ENCODE assay signal across 19 cellular contexts in genomic region chr17:41439375-41439774, GRCh38. TPM values are rescaled to one million over a fixed set of nuclear protein-coding genes. Genes with fewer than 3 reads are reported as not detected.
DNase-seq lines count a peak whose midpoint lies in the region; ATAC-seq, FAIRE-seq and TF ChIP-seq lines count a peak whose summit lies in the region.
"Had no signal": no experiment of that assay in that cellular context is flagged by ENCODE, and none has a peak within 500 bp of the region (broad histone marks: within the 10 kb centered on the region; RNA-seq: fewer than 3 reads in every experiment).

No MANE protein-coding gene starts in this region.

- H2BK15ac ChIP-seq in IMR-90 (ENCODE audit: low read depth, low read length): no peak overlapping the region

- no peak overlapping the region for H3K9ac ChIP-seq in IMR-90 (ENCODE audit: low read depth, low read length)
- H3K9ac ChIP-seq in K562 (ENCODE audit: insufficient read depth in 1 of 2, low read depth in 2 of 2, low read length in 2 of 2): no peak overlapping the region

- H3K23ac ChIP-seq in IMR-90 (ENCODE audit: low read depth, low read length): no peak overlapping the region

- BruUV-seq in IMR-90 (replicated peaks; lab: Mats Ljungman, UMichigan): no TSS peak
- no TSS peak for BruUV-seq in K562 (replicated peaks; lab: Mats Ljungman, UMichigan)

- H3K27ac ChIP-seq in IMR-90 (ENCODE audit: insufficient read depth, low read length) (no peak overlapping the region), K562 (ENCODE audit: extremely low read depth, low read depth, low read length) (no peak overlapping the region)
- H3K27ac ChIP-seq: HL-60 had no signal

- no peak overlapping the region for H2BK5ac ChIP-seq in IMR-90 (ENCODE audit: low read depth, low read length, poor library complexity, severe bottlenecking)

- no peak overlapping the region for H3K56ac ChIP-seq in IMR-90 (ENCODE audit: extremely low read depth, insufficient read depth, low read length)

- H3K4me2 ChIP-seq in IMR-90 (ENCODE audit: low read depth, low read length): no peak overlapping the region
- H3K4me2 ChIP-seq in K562 (ENCODE audit: insufficient read depth, low read length): no peak overlapping the region

- peak; percentile 22; the same call in 1 of the 2 replicates for ATAC-seq in IMR-90 (ENCODE audit: low read depth)
- ATAC-seq in K562: no peak
- no peak for ATAC-seq in GM19324 (IDR thresholded peaks at IDR 0.05; ENCODE audit: low FRiP score, unreplicated experiment)
- ATAC-seq: SK-N-SH treated with all-trans-retinoic acid at 6 μM for 48 hours had no signal

- no peak overlapping the region for H2AK5ac ChIP-seq in IMR-90 (ENCODE audit: low read depth, low read length)

- TF ChIP-seq POLR2A in IMR-90 (IDR thresholded peaks at IDR 0.05; ENCODE audit: low read depth, low read length): no peak
- TF ChIP-seq POLR2A in K562 (conservative IDR thresholded peaks at IDR 0.05): no peak

- no peak overlapping the region for H2AK9ac ChIP-seq in IMR-90 (replicated peaks; ENCODE audit: low read depth, low read length, poor library complexity)

- in situ Hi-C loops in IMR-90 (cut with MboI; ENCODE audit: low sequenced_read_pairs) (no loop called here), K562 (cut with MboI) (no loop called here)

- TF ChIP-seq CTCF in IMR-90 (conservative IDR thresholded peaks at IDR 0.05; ENCODE audit: low read depth, low read length): no peak
- TF ChIP-seq CTCF in K562 (IDR thresholded peaks at IDR 0.05 in 2 of 3, conservative IDR thresholded peaks at IDR 0.05 in 1 of 3; ENCODE audit: insufficient read depth in 2 of 3, low read depth in 1 of 3, low read length in 3 of 3): no peak

- TF ChIP-seq EP300 in K562 (IDR thresholded peaks at IDR 0.05; ENCODE audit: low read length): no peak

- intact Hi-C loops in IMR-90 (cut with micrococcal nuclease) (no loop called here), K562 (cut with micrococcal nuclease) (no loop called here)

- peaks cover 8% of the 10 kb centered on the region for H3K4me1 ChIP-seq in IMR-90 (ENCODE audit: control insufficient read depth, insufficient read depth, low read length)
- H3K4me1 ChIP-seq in K562 (replicated peaks in 1 of 2; ENCODE audit: control insufficient read depth in 2 of 2, insufficient read depth in 2 of 2, low read length in 2 of 2): no peaks in the 10 kb centered on the region
- H3K4me1 ChIP-seq: HAP-1 had no signal

- H4K5ac ChIP-seq in IMR-90 (ENCODE audit: low read depth, low read length): no peak overlapping the region

- H4K20me1 ChIP-seq in IMR-90 (ENCODE audit: insufficient read depth, low read length) (no peaks in the 10 kb centered on the region), K562 (replicated peaks; ENCODE audit: control insufficient read depth, insufficient read depth, low read length) (no peaks in the 10 kb centered on the region)

- H3K4ac ChIP-seq in IMR-90 (ENCODE audit: low read depth, low read length): no peak overlapping the region

- dilution Hi-C loops in IMR-90 (cut with HindIII; ENCODE audit: low sequenced_read_pairs, unreplicated experiment): no loop called here

- H3K9me1 ChIP-seq in IMR-90 (ENCODE audit: insufficient read depth, low read length) (peaks cover 5% of the 10 kb centered on the region), K562 (ENCODE audit: control insufficient read depth, insufficient read depth, low read length) (no peaks in the 10 kb centered on the region)

- H3K27me3 ChIP-seq in IMR-90 (ENCODE audit: control insufficient read depth, insufficient read depth, low read length): peaks cover 3% of the 10 kb centered on the region; the same call in 1 of the 2 replicates
- H3K27me3 ChIP-seq in K562 (ENCODE audit: control insufficient read depth in 2 of 2, insufficient read depth in 2 of 2, low read length in 2 of 2): peaks cover 4 to 40% of the 10 kb centered on the region in 2 experiments; a peak in 4 of 5 replicates

- no peak overlapping the region for H2AFZ ChIP-seq in IMR-90 (replicated peaks; ENCODE audit: low read length, poor library complexity)
- no peak overlapping the region for H2AFZ ChIP-seq in K562 (ENCODE audit: low read depth, low read length)

- TF ChIP-seq RAD21 in IMR-90 (IDR thresholded peaks at IDR 0.05; ENCODE audit: low read length) (no peak), K562 (CRISPR knock-in tag; conservative IDR thresholded peaks at IDR 0.05 in 1 of 2, IDR thresholded peaks at IDR 0.05 in 1 of 2) (no peak)

- no peak overlapping the region for H3K14ac ChIP-seq in IMR-90 (replicated peaks; ENCODE audit: low read depth, low read length)

- 51% methylated on average over 3 of the region's 5 CpGs; no CpG with 5 or more reads in 1 of the 2 experiments for WGBS in IMR-90 (ENCODE audit: extremely low coverage in 2 of 2, insufficient read length in 1 of 2), 2 experiments
- 0% methylated on average over 5 of the region's 5 CpGs for WGBS in K562 (ENCODE audit: insufficient coverage, low coverage, missing lambda C conversion rate)

- H3K4me3 ChIP-seq in IMR-90 (ENCODE audit: insufficient read depth, low read depth, low read length) (no peak overlapping the region), K562 (no peak overlapping the region)
- H3K4me3 ChIP-seq: HAP-1 had no signal

- no peak overlapping the region for H3K18ac ChIP-seq in IMR-90 (ENCODE audit: low read depth, low read length)

- no peak overlapping the region for H2BK120ac ChIP-seq in IMR-90 (ENCODE audit: low read depth, low read length)

- no peak overlapping the region for H2BK20ac ChIP-seq in IMR-90 (ENCODE audit: low read depth, low read length)

- no peaks in the 10 kb centered on the region; the same call in 2 of the 3 replicates for H3K79me2 ChIP-seq in K562 (ENCODE audit: control insufficient read depth, insufficient read depth, low read length)

- no peaks in the 10 kb centered on the region for H3K9me3 ChIP-seq in IMR-90 (ENCODE audit: control insufficient read depth, insufficient read depth, low read length)
- no peaks in the 10 kb centered on the region for H3K9me3 ChIP-seq in K562 (replicated peaks; ENCODE audit: control insufficient read depth, insufficient read depth, low read depth, low read length)
- H3K9me3 ChIP-seq: HAP-1 had no signal

- H3K79me1 ChIP-seq in IMR-90 (ENCODE audit: low read depth in 1 of 2, low read length in 2 of 2): no peaks in the 10 kb centered on the region

- POLR2A ChIA-PET in IMR-90 (lab: Charles Lee; ENCODE audit: unreplicated experiment) (no interaction called here), K562 (lab: Yijun Ruan, JAX) (interaction anchor here (0.7 kb wide), 1 partner anchor 57 kb away, joined by 3 read pairs; no protein-coding TSS in a partner anchor)

- H4K8ac ChIP-seq in IMR-90 (ENCODE audit: low read depth in 2 of 2, low read length in 2 of 2): no peak overlapping the region

- H3K36me3 ChIP-seq in IMR-90 (ENCODE audit: control insufficient read depth, insufficient read depth, low read length): no peaks in the 10 kb centered on the region
- no peaks in the 10 kb centered on the region for H3K36me3 ChIP-seq in K562 (ENCODE audit: control insufficient read depth, insufficient read depth, low read length)
- H3K36me3 ChIP-seq: HAP-1 had no signal

- H4K91ac ChIP-seq in IMR-90 (ENCODE audit: insufficient read depth, low read depth, low read length): no peak overlapping the region

- FAIRE-seq in K562 (lab: Jason Lieb, UNC): no peak
- FAIRE-seq: HTR-8/SVneo, RCC 7860 had no signal

- CTCF ChIA-PET in IMR-90 (lab: Yijun Ruan, JAX) (no interaction called here), K562 (lab: Yijun Ruan, JAX; ENCODE audit: low intra/inter-chr PET ratio) (no interaction called here)

- DNase-seq in AML-193 (lab: John Stamatoyannopoulos, UW) (peak; percentile 89 to 90), IMR-90 (peak; percentile 44), K562 (ENCODE audit: extremely low read depth in 1 of 4, low spot score in 3 of 4) (no peak), iris pigment epithelial cell (ENCODE audit: low read depth) (peak; percentile 76), NCI-H128 (lab: John Stamatoyannopoulos, UW; ENCODE audit: unreplicated experiment) (no peak), NCI-H1417 (lab: John Stamatoyannopoulos, UW) (no peak)
- DNase-seq: COR-L47, KBM-7, NCI-H1092, NCI-H1694, NCI-H2227 treated with DMSO at 0.1 percent for 48 hours, NCI-H524 treated with DMSO at 0.1 percent for 48 hours, Right ventricle myocardium superior had no signal

RNA-seq across cellular contexts. Expression of gene KRT38, which starts 1.4 kb away (rescaled TPM):
- total RNA-seq in IMR-90 (2012; rRNA removed) (not detected in 2 replicates), K562 (2014; rRNA removed) (not detected in 2 replicates), K562 (2014; rRNA removed; fragmentation: Illumina TruSeq; extraction: Trizol) (not detected in 2 replicates), K562 (2015; rRNA removed; fragmentation: Illumina TruSeq; extraction: Trizol) (not detected in 2 replicates), K562 (2021) (not detected in 2 replicates)
- polyA plus RNA-seq in IMR-90 (2012; rRNA removed) (0.04 and 0.09 TPM in 2 replicates), K562 (2011; rRNA removed) (not detected in 2 replicates), K562 (2014; fragmentation: Illumina TruSeq; extraction: Trizol) (not detected in 2 replicates), K562 (2014; fragmentation: Nextera tagmentation; extraction: Ambion mirVana) (not detected), K562 (2014; rRNA removed) (not detected in 2 replicates)
- 0.04 and 0.09 TPM in 2 replicates for polyA plus RNA-seq in IMR-90 (2012; cell fraction: cytosol; rRNA removed)
- 0.02 and 0.03 TPM in 2 replicates for polyA plus RNA-seq in IMR-90 (2012; cell fraction: nucleus; rRNA removed; ENCODE audit: low replicate concordance)
- total RNA-seq in K562 (2011; cell fraction: chromatin; rRNA removed; ENCODE audit: low replicate concordance): not detected in 2 replicates
- not detected in 2 replicates for total RNA-seq in K562 (2011; cell fraction: nucleolus; rRNA removed)
- not detected in 2 replicates for total RNA-seq in K562 (2011; cell fraction: nucleoplasm; rRNA removed)
- polyA plus RNA-seq in K562 (2011; cell fraction: cytosol; rRNA removed): not detected in 2 replicates
- polyA plus RNA-seq in K562 (2011; cell fraction: nucleus; rRNA removed): not detected in 2 replicates
- polyA plus RNA-seq in K562 (2012): not detected in 2 replicates
- polyA minus RNA-seq in K562 (2011; rRNA and poly(A)+ RNA removed): not detected in 2 replicates
- polyA minus RNA-seq in K562 (2011; cell fraction: cytosol; rRNA and poly(A)+ RNA removed): not detected in 2 replicates
- not detected in 2 replicates for polyA minus RNA-seq in K562 (2011; cell fraction: nucleus; rRNA and poly(A)+ RNA removed)
- total RNA-seq: Right ventricle myocardium superior had no signal

RNA-seq across cellular contexts. Expression of gene KRT37, which starts 15.0 kb away (rescaled TPM):
- total RNA-seq in IMR-90 (2012; rRNA removed): not detected in 2 replicates
- polyA plus RNA-seq in IMR-90 (2012; rRNA removed): not detected in 2 replicates
- not detected in 2 replicates for polyA plus RNA-seq in IMR-90 (2012; cell fraction: cytosol; rRNA removed)
- polyA plus RNA-seq in IMR-90 (2012; cell fraction: nucleus; rRNA removed; ENCODE audit: low replicate concordance): not detected in 2 replicates
- total RNA-seq in K562 (2011; cell fraction: chromatin; rRNA removed; ENCODE audit: low replicate concordance): not detected in 2 replicates
- not detected in 2 replicates for total RNA-seq in K562 (2011; cell fraction: nucleolus; rRNA removed)
- total RNA-seq in K562 (2011; cell fraction: nucleoplasm; rRNA removed): not detected in 2 replicates
- total RNA-seq in K562 (2014; rRNA removed): not detected in 2 replicates
- total RNA-seq in K562 (2014; rRNA removed; fragmentation: Illumina TruSeq; extraction: Trizol): not detected in 2 replicates
- not detected in 2 replicates for total RNA-seq in K562 (2015; rRNA removed; fragmentation: Illumina TruSeq; extraction: Trizol)
- not detected in 2 replicates for total RNA-seq in K562 (2021)
- polyA plus RNA-seq in K562 (2011; rRNA removed): not detected in 2 replicates
- polyA plus RNA-seq in K562 (2011; cell fraction: cytosol; rRNA removed): not detected in 2 replicates
- not detected in 2 replicates for polyA plus RNA-seq in K562 (2011; cell fraction: nucleus; rRNA removed)
- polyA plus RNA-seq in K562 (2012): not detected in 2 replicates
- polyA plus RNA-seq in K562 (2014; fragmentation: Illumina TruSeq; extraction: Trizol): not detected in 2 replicates
- not detected for polyA plus RNA-seq in K562 (2014; fragmentation: Nextera tagmentation; extraction: Ambion mirVana)
- polyA plus RNA-seq in K562 (2014; rRNA removed): not detected in 2 replicates
- polyA minus RNA-seq in K562 (2011; rRNA and poly(A)+ RNA removed): not detected in 2 replicates
- not detected in 2 replicates for polyA minus RNA-seq in K562 (2011; cell fraction: cytosol; rRNA and poly(A)+ RNA removed)
- not detected in 2 replicates for polyA minus RNA-seq in K562 (2011; cell fraction: nucleus; rRNA and poly(A)+ RNA removed)
- total RNA-seq: Right ventricle myocardium superior had no signal

RNA-seq across cellular contexts. Expression of gene KRT32, which starts 27.8 kb away (rescaled TPM):
- total RNA-seq in IMR-90 (2012; rRNA removed) (not detected in 2 replicates), K562 (2014; rRNA removed) (not detected in 2 replicates), K562 (2014; rRNA removed; fragmentation: Illumina TruSeq; extraction: Trizol) (not detected in 2 replicates), K562 (2015; rRNA removed; fragmentation: Illumina TruSeq; extraction: Trizol) (not detected in 2 replicates), K562 (2021) (not detected in 2 replicates)
- polyA plus RNA-seq in IMR-90 (2012; rRNA removed) (0.06 and 0.09 TPM in 2 replicates), K562 (2011; rRNA removed) (not detected in 2 replicates), K562 (2014; fragmentation: Illumina TruSeq; extraction: Trizol) (not detected in 2 replicates), K562 (2014; fragmentation: Nextera tagmentation; extraction: Ambion mirVana) (not detected), K562 (2014; rRNA removed) (not detected in 2 replicates)
- polyA plus RNA-seq in IMR-90 (2012; cell fraction: cytosol; rRNA removed): 0.07 TPM in 1 of 2 replicates, not detected in the other
- polyA plus RNA-seq in IMR-90 (2012; cell fraction: nucleus; rRNA removed; ENCODE audit: low replicate concordance): 0.07 and 0.14 TPM in 2 replicates
- total RNA-seq in K562 (2011; cell fraction: chromatin; rRNA removed; ENCODE audit: low replicate concordance): not detected in 2 replicates
- total RNA-seq in K562 (2011; cell fraction: nucleolus; rRNA removed): not detected in 2 replicates
- not detected in 2 replicates for total RNA-seq in K562 (2011; cell fraction: nucleoplasm; rRNA removed)
- polyA plus RNA-seq in K562 (2011; cell fraction: cytosol; rRNA removed): not detected in 2 replicates
- polyA plus RNA-seq in K562 (2011; cell fraction: nucleus; rRNA removed): not detected in 2 replicates
- not detected in 2 replicates for polyA plus RNA-seq in K562 (2012)
- not detected in 2 replicates for polyA minus RNA-seq in K562 (2011; rRNA and poly(A)+ RNA removed)
- not detected in 2 replicates for polyA minus RNA-seq in K562 (2011; cell fraction: cytosol; rRNA and poly(A)+ RNA removed)
- polyA minus RNA-seq in K562 (2011; cell fraction: nucleus; rRNA and poly(A)+ RNA removed): not detected in 2 replicates
- total RNA-seq: Right ventricle myocardium superior had no signal

RNA-seq across cellular contexts. Expression of gene KRT35, which starts 41.6 kb away (rescaled TPM):
- total RNA-seq in IMR-90 (2012; rRNA removed) (not detected in 2 replicates), K562 (2014; rRNA removed) (not detected in 2 replicates), K562 (2014; rRNA removed; fragmentation: Illumina TruSeq; extraction: Trizol) (not detected in 2 replicates), K562 (2015; rRNA removed; fragmentation: Illumina TruSeq; extraction: Trizol) (not detected in 2 replicates), K562 (2021) (not detected in 2 replicates)
- polyA plus RNA-seq in IMR-90 (2012; rRNA removed) (not detected in 2 replicates), K562 (2011; rRNA removed) (not detected in 2 replicates), K562 (2014; fragmentation: Illumina TruSeq; extraction: Trizol) (not detected in 2 replicates), K562 (2014; fragmentation: Nextera tagmentation; extraction: Ambion mirVana) (not detected), K562 (2014; rRNA removed) (not detected in 2 replicates)
- polyA plus RNA-seq in IMR-90 (2012; cell fraction: cytosol; rRNA removed): not detected in 2 replicates
- polyA plus RNA-seq in IMR-90 (2012; cell fraction: nucleus; rRNA removed; ENCODE audit: low replicate concordance): not detected in 2 replicates
- not detected in 2 replicates for total RNA-seq in K562 (2011; cell fraction: chromatin; rRNA removed; ENCODE audit: low replicate concordance)
- total RNA-seq in K562 (2011; cell fraction: nucleolus; rRNA removed): not detected in 2 replicates
- total RNA-seq in K562 (2011; cell fraction: nucleoplasm; rRNA removed): not detected in 2 replicates
- not detected in 2 replicates for polyA plus RNA-seq in K562 (2011; cell fraction: cytosol; rRNA removed)
- not detected in 2 replicates for polyA plus RNA-seq in K562 (2011; cell fraction: nucleus; rRNA removed)
- polyA plus RNA-seq in K562 (2012): not detected in 2 replicates
- not detected in 2 replicates for polyA minus RNA-seq in K562 (2011; rRNA and poly(A)+ RNA removed)
- polyA minus RNA-seq in K562 (2011; cell fraction: cytosol; rRNA and poly(A)+ RNA removed): not detected in 2 replicates
- not detected in 2 replicates for polyA minus RNA-seq in K562 (2011; cell fraction: nucleus; rRNA and poly(A)+ RNA removed)
- total RNA-seq: Right ventricle myocardium superior had no signal

RNA-seq across cellular contexts. Expression of gene KRT31, which starts 42.0 kb away (rescaled TPM):
- total RNA-seq in IMR-90 (2012; rRNA removed) (not detected in 2 replicates), K562 (2014; rRNA removed) (not detected in 2 replicates), K562 (2014; rRNA removed; fragmentation: Illumina TruSeq; extraction: Trizol) (not detected in 2 replicates), K562 (2015; rRNA removed; fragmentation: Illumina TruSeq; extraction: Trizol) (not detected in 2 replicates), K562 (2021) (not detected in 2 replicates)
- polyA plus RNA-seq in IMR-90 (2012; rRNA removed) (0.05 TPM in 1 of 2 replicates, not detected in the other), K562 (2011; rRNA removed) (not detected in 2 replicates), K562 (2014; fragmentation: Illumina TruSeq; extraction: Trizol) (not detected in 2 replicates), K562 (2014; fragmentation: Nextera tagmentation; extraction: Ambion mirVana) (not detected), K562 (2014; rRNA removed) (not detected in 2 replicates)
- not detected in 2 replicates for polyA plus RNA-seq in IMR-90 (2012; cell fraction: cytosol; rRNA removed)
- 0.07 and 0.08 TPM in 2 replicates for polyA plus RNA-seq in IMR-90 (2012; cell fraction: nucleus; rRNA removed; ENCODE audit: low replicate concordance)
- not detected in 2 replicates for total RNA-seq in K562 (2011; cell fraction: chromatin; rRNA removed; ENCODE audit: low replicate concordance)
- total RNA-seq in K562 (2011; cell fraction: nucleolus; rRNA removed): not detected in 2 replicates
- not detected in 2 replicates for total RNA-seq in K562 (2011; cell fraction: nucleoplasm; rRNA removed)
- not detected in 2 replicates for polyA plus RNA-seq in K562 (2011; cell fraction: cytosol; rRNA removed)
- polyA plus RNA-seq in K562 (2011; cell fraction: nucleus; rRNA removed): not detected in 2 replicates
- not detected in 2 replicates for polyA plus RNA-seq in K562 (2012)
- polyA minus RNA-seq in K562 (2011; rRNA and poly(A)+ RNA removed): not detected in 2 replicates
- polyA minus RNA-seq in K562 (2011; cell fraction: cytosol; rRNA and poly(A)+ RNA removed): not detected in 2 replicates
- not detected in 2 replicates for polyA minus RNA-seq in K562 (2011; cell fraction: nucleus; rRNA and poly(A)+ RNA removed)
- total RNA-seq: Right ventricle myocardium superior had no signal

Comparison
In these comparisons a context has a peak if more than half of its experiments do, and no peak if none do; other contexts are left out.
1. DNase-seq: peak in AML-193 (2 of 2), IMR-90 (single experiment) and iris pigment epithelial cell (single experiment); none in K562 (0 of 4), NCI-H128 (single experiment) and NCI-H1417 (0 of 3).